Comparison of ENCODE assay signal across 18 cellular contexts in the genomic region with DNA sequence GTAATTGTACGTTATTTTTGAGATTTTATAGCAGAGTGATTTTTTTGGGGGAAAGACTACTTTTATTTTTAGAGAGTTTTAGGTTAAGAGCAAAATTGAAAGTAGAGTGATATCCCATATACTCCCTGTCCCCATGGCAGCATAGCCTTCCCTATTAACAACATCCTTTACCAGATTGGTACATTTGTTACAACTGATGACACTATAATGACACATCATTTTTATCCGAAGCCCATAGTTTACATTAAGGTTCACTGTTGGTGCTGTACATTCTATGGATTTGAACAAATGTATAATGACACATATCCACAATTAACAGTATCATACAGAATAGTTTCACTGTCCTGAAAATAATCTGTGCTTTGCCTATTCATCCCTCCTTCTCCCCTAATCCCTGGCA.
DNase-seq lines count a peak whose midpoint lies in the region; ATAC-seq and TF ChIP-seq lines count a peak whose summit lies in the region.
"Had no signal": no experiment of that assay in that cellular context is flagged by ENCODE, and none has a peak within 500 bp of the region (broad histone marks: within the 10 kb centered on the region; RNA-seq: fewer than 3 reads in every experiment).

No MANE protein-coding gene starts in this region.

- intact Hi-C loops in IMR-90 (cut with micrococcal nuclease) = no loop called here
- intact Hi-C loops in activated CD8-positive, alpha-beta T cell treated with anti-CD3 and anti-CD28 coated beads for 36 hours (cut with micrococcal nuclease) = no loop called here

- POLR2A ChIA-PET in SK-N-SH (lab: Yijun Ruan, JAX) (no interaction called here), IMR-90 (lab: Charles Lee; ENCODE audit: unreplicated experiment) (no interaction called here)
- POLR2A ChIA-PET in activated CD8-positive, alpha-beta T cell treated with anti-CD3 and anti-CD28 coated beads for 36 hours (lab: Charles Lee) = no interaction called here

- H3K27ac Mint-ChIP-seq in effector memory CD8-positive, alpha-beta T cell = no peak overlapping the region
- H3K27ac Mint-ChIP-seq in activated CD8-positive, alpha-beta T cell treated with anti-CD3 and anti-CD28 coated beads for 36 hours = no peak overlapping the region
- H3K27ac Mint-ChIP-seq: CD4-positive, alpha-beta T cell; H9 had no signal

- H3K4ac ChIP-seq in IMR-90 (ENCODE audit: low read depth, low read length) = no peak overlapping the region

- TF ChIP-seq EP300 in SK-N-SH (IDR thresholded peaks at IDR 0.05; ENCODE audit: borderline replicate concordance in 1 of 2, low read depth in 1 of 2, low read length in 1 of 2) = no peak

- CTCF ChIA-PET in SK-N-SH (lab: Yijun Ruan, JAX) = no interaction called here
- CTCF ChIA-PET in IMR-90 (lab: Yijun Ruan, JAX) = no interaction called here
- CTCF ChIA-PET in activated CD8-positive, alpha-beta T cell treated with anti-CD3 and anti-CD28 coated beads for 36 hours (lab: Charles Lee) = no interaction called here

- no peak overlapping the region for H4K91ac ChIP-seq in IMR-90 (ENCODE audit: insufficient read depth, low read depth, low read length)

- H3K79me2 ChIP-seq in SK-N-SH (ENCODE audit: insufficient read depth) = no peaks in the 10 kb centered on the region

- H2AK5ac ChIP-seq in IMR-90 (ENCODE audit: low read depth, low read length) = no peak overlapping the region

- no peak overlapping the region for H4K5ac ChIP-seq in IMR-90 (ENCODE audit: low read depth, low read length)

- H3K9me1 ChIP-seq in IMR-90 (ENCODE audit: insufficient read depth, low read length) = no peaks in the 10 kb centered on the region; the same call in 1 of the 2 replicates

- no peak overlapping the region for H3K27ac ChIP-seq in SK-N-SH (ENCODE audit: low read depth in 2 of 2, low read length in 1 of 2)
- no peak overlapping the region for H3K27ac ChIP-seq in IMR-90 (ENCODE audit: insufficient read depth, low read length)
- H3K27ac ChIP-seq: 22Rv1, A549, C4-2B, HL-60 had no signal

- no peak overlapping the region for H3K4me3 ChIP-seq in SK-N-SH (ENCODE audit: low read depth in 2 of 2, low read length in 1 of 2)
- no peak overlapping the region for H3K4me3 ChIP-seq in IMR-90 (ENCODE audit: insufficient read depth, low read depth, low read length)
- H3K4me3 ChIP-seq in epithelial cell of esophagus (ENCODE audit: low read length) = no peak overlapping the region
- H3K4me3 ChIP-seq: A549, GM12878 had no signal

- H2AK9ac ChIP-seq in IMR-90 (replicated peaks; ENCODE audit: low read depth, low read length, poor library complexity) = no peak overlapping the region

- H3K9me3 ChIP-seq in SK-N-SH = no peaks in the 10 kb centered on the region
- H3K9me3 ChIP-seq in IMR-90 (ENCODE audit: control insufficient read depth, insufficient read depth, low read length) = no peaks in the 10 kb centered on the region
- H3K9me3 ChIP-seq: A549, Caco-2 had no signal

- H2AFZ ChIP-seq in SK-N-SH (ENCODE audit: low read depth) = 0 out of 2 replicates have a peak overlapping the region, but pooled peaks have one; percentile 76
- no peak overlapping the region for H2AFZ ChIP-seq in IMR-90 (replicated peaks; ENCODE audit: low read length, poor library complexity)

- H3K56ac ChIP-seq in IMR-90 (ENCODE audit: extremely low read depth, insufficient read depth, low read length) = no peak overlapping the region

- H3K4me1 ChIP-seq in SK-N-SH (ENCODE audit: control insufficient read depth in 1 of 2, insufficient read depth in 2 of 2, low read depth in 1 of 2, low read length in 1 of 2) = peaks cover 0 to 8% of the 10 kb centered on the region in 2 experiments; a peak in 1 of 4 replicates
- H3K4me1 ChIP-seq in IMR-90 (ENCODE audit: control insufficient read depth, insufficient read depth, low read length) = no peaks in the 10 kb centered on the region
- H3K4me1 ChIP-seq: A549, Caco-2 had no signal

- DNase-seq in SK-N-SH = no peak
- DNase-seq in IMR-90 = peak; percentile 29
- peak; percentile 5 for DNase-seq in epithelial cell of esophagus (ENCODE audit: low read depth)
- DNase-seq in effector memory CD8-positive, alpha-beta T cell = no peak
- DNase-seq in activated CD8-positive, alpha-beta T cell treated with anti-CD3 and anti-CD28 coated beads for 36 hours = no peak
- DNase-seq: AML-193; Caco-2; CD4-positive, alpha-beta T cell; GF-D8; H9; KG1 had no signal

- H3K4me2 ChIP-seq in SK-N-SH = no peak overlapping the region
- H3K4me2 ChIP-seq in IMR-90 (ENCODE audit: low read depth, low read length) = no peak overlapping the region
- H3K4me2 ChIP-seq: A549 had no signal

- no peaks in the 10 kb centered on the region for H4K20me1 ChIP-seq in SK-N-SH (ENCODE audit: insufficient read depth)
- H4K20me1 ChIP-seq in IMR-90 (ENCODE audit: insufficient read depth, low read length) = no peaks in the 10 kb centered on the region

- H3K27me3 ChIP-seq in SK-N-SH (ENCODE audit: insufficient read depth) (no peaks in the 10 kb centered on the region), IMR-90 (ENCODE audit: control insufficient read depth, insufficient read depth, low read length) (no peaks in the 10 kb centered on the region)

- in situ Hi-C loops in IMR-90 (cut with MboI; ENCODE audit: low sequenced_read_pairs) = no loop called here

- dilution Hi-C loops in IMR-90 (cut with HindIII; ENCODE audit: low sequenced_read_pairs, unreplicated experiment) = no loop called here

- H3K79me1 ChIP-seq in IMR-90 (ENCODE audit: low read depth in 1 of 2, low read length in 2 of 2) = no peaks in the 10 kb centered on the region

- H3K9ac ChIP-seq in SK-N-SH (no peak overlapping the region), IMR-90 (ENCODE audit: low read depth, low read length) (no peak overlapping the region)

- 32% methylated on average over 2 of the region's 2 CpGs for WGBS in SK-N-SH (ENCODE audit: low lambda C conversion rate)
- 100% methylated on average over 1 of the region's 2 CpGs; no CpG with 5 or more reads in 1 of the 2 experiments for WGBS in IMR-90 (ENCODE audit: extremely low coverage in 2 of 2, insufficient read length in 1 of 2), 2 experiments

- no peak overlapping the region; the same call in 1 of the 2 replicates for H2BK20ac ChIP-seq in IMR-90 (ENCODE audit: low read depth, low read length)

- no peaks in the 10 kb centered on the region for H3K27me3 Mint-ChIP-seq in effector memory CD8-positive, alpha-beta T cell
- peaks cover 1% of the 10 kb centered on the region for H3K27me3 Mint-ChIP-seq in activated CD8-positive, alpha-beta T cell treated with anti-CD3 and anti-CD28 coated beads for 36 hours

- H3K4me1 Mint-ChIP-seq in effector memory CD8-positive, alpha-beta T cell (ENCODE audit: low read depth in 2 of 2) = no peaks in the 10 kb centered on the region
- no peaks in the 10 kb centered on the region for H3K4me1 Mint-ChIP-seq in activated CD8-positive, alpha-beta T cell treated with anti-CD3 and anti-CD28 coated beads for 36 hours (ENCODE audit: low read depth)
- H3K4me1 Mint-ChIP-seq: H9 had no signal

- H3K18ac ChIP-seq in IMR-90 (ENCODE audit: low read depth, low read length) = no peak overlapping the region

- ATAC-seq in SK-N-SH treated with all-trans-retinoic acid at 6 μM for 48 hours (no peak), IMR-90 (ENCODE audit: low read depth) (no peak), HG02885 (IDR thresholded peaks at IDR 0.05; ENCODE audit: poor library complexity, unreplicated experiment) (no peak)
- no peak for ATAC-seq in effector memory CD8-positive, alpha-beta T cell (replicated peaks)
- ATAC-seq in activated CD8-positive, alpha-beta T cell treated with anti-CD3 and anti-CD28 coated beads for 36 hours = no peak
- ATAC-seq: A549, GM12878 had no signal

- no TSS peak for BruUV-seq in IMR-90 (replicated peaks; lab: Mats Ljungman, UMichigan)

- no peaks in the 10 kb centered on the region for H3K9me3 Mint-ChIP-seq in effector memory CD8-positive, alpha-beta T cell
- H3K9me3 Mint-ChIP-seq in activated CD8-positive, alpha-beta T cell treated with anti-CD3 and anti-CD28 coated beads for 36 hours = no peaks in the 10 kb centered on the region
- H3K9me3 Mint-ChIP-seq: CD4-positive, alpha-beta T cell; H9 had no signal

- no peak overlapping the region for H3K23ac ChIP-seq in IMR-90 (ENCODE audit: low read depth, low read length)

- TF ChIP-seq RAD21 in SK-N-SH (IDR thresholded peaks at IDR 0.05; ENCODE audit: low read length) = no peak
- no peak for TF ChIP-seq RAD21 in IMR-90 (IDR thresholded peaks at IDR 0.05; ENCODE audit: low read length)

- no peak overlapping the region for H4K8ac ChIP-seq in IMR-90 (ENCODE audit: low read depth in 2 of 2, low read length in 2 of 2)

- H3K36me3 ChIP-seq in SK-N-SH (replicated peaks in 1 of 2; ENCODE audit: control insufficient read depth in 1 of 2, insufficient read depth in 2 of 2, low read length in 1 of 2) = no peaks in the 10 kb centered on the region
- H3K36me3 ChIP-seq in IMR-90 (ENCODE audit: control insufficient read depth, insufficient read depth, low read length) = no peaks in the 10 kb centered on the region

- no peaks in the 10 kb centered on the region for H3K9me2 ChIP-seq in SK-N-SH

- no peak overlapping the region for H2BK15ac ChIP-seq in IMR-90 (ENCODE audit: low read depth, low read length)

- H2BK120ac ChIP-seq in IMR-90 (ENCODE audit: low read depth, low read length) = no peak overlapping the region

- H3K36me3 Mint-ChIP-seq in effector memory CD8-positive, alpha-beta T cell (ENCODE audit: insufficient read depth) = peaks cover 2% of the 10 kb centered on the region
- no peaks in the 10 kb centered on the region for H3K36me3 Mint-ChIP-seq in activated CD8-positive, alpha-beta T cell treated with anti-CD3 and anti-CD28 coated beads for 36 hours (ENCODE audit: low read depth)

- no peak for TF ChIP-seq POLR2A in IMR-90 (IDR thresholded peaks at IDR 0.05; ENCODE audit: low read depth, low read length)

- H3F3A ChIP-seq in SK-N-SH (replicated peaks; ENCODE audit: insufficient read depth) = peaks cover 8% of the 10 kb centered on the region

- no peak overlapping the region for H3K14ac ChIP-seq in IMR-90 (replicated peaks; ENCODE audit: low read depth, low read length)

- H3K4me3 Mint-ChIP-seq in effector memory CD8-positive, alpha-beta T cell = no peak overlapping the region
- no peak overlapping the region for H3K4me3 Mint-ChIP-seq in activated CD8-positive, alpha-beta T cell treated with anti-CD3 and anti-CD28 coated beads for 36 hours
- H3K4me3 Mint-ChIP-seq: CD4-positive, alpha-beta T cell; H9 had no signal

- no peak overlapping the region for H2BK5ac ChIP-seq in IMR-90 (ENCODE audit: low read depth, low read length, poor library complexity, severe bottlenecking)

- TF ChIP-seq CTCF in SK-N-SH (IDR thresholded peaks at IDR 0.05) (no peak), IMR-90 (conservative IDR thresholded peaks at IDR 0.05; ENCODE audit: low read depth, low read length) (no peak), epithelial cell of esophagus (IDR thresholded peaks at IDR 0.05; ENCODE audit: insufficient read depth, low read depth, low read length, missing control alignments) (no peak)
- no peak for TF ChIP-seq CTCF in activated CD8-positive, alpha-beta T cell treated with anti-CD3 and anti-CD28 coated beads for 36 hours (IDR thresholded peaks at IDR 0.05)

TF ChIP-seq in SK-N-SH, 30 proteins besides CTCF, POLR2A, EP300 and RAD21:
- TF ChIP-seq MXI1 (IDR thresholded peaks at IDR 0.05; ENCODE audit: low read depth, low read length) = no peak

TF ChIP-seq in SK-N-SH treated with all-trans-retinoic acid at 6 μM for 48 hours, 23 proteins besides CTCF, POLR2A, EP300 and RAD21 (continues in another document):
- TF ChIP-seq TCF4 (CRISPR knock-in tag; IDR thresholded peaks at IDR 0.05; ENCODE audit: borderline replicate concordance) = no peak

Comparison
In these comparisons a context has a peak if more than half of its experiments do, and no peak if none do; other contexts are left out.
1. DNase-seq: peak in IMR-90 (single experiment) and epithelial cell of esophagus (single experiment); none in SK-N-SH (single experiment), effector memory CD8-positive, alpha-beta T cell (0 of 3) and activated CD8-positive, alpha-beta T cell treated with anti-CD3 and anti-CD28 coated beads for 36 hours (single experiment).